Comparison of ENCODE assay signal across 8 cellular contexts in the genomic region with DNA sequence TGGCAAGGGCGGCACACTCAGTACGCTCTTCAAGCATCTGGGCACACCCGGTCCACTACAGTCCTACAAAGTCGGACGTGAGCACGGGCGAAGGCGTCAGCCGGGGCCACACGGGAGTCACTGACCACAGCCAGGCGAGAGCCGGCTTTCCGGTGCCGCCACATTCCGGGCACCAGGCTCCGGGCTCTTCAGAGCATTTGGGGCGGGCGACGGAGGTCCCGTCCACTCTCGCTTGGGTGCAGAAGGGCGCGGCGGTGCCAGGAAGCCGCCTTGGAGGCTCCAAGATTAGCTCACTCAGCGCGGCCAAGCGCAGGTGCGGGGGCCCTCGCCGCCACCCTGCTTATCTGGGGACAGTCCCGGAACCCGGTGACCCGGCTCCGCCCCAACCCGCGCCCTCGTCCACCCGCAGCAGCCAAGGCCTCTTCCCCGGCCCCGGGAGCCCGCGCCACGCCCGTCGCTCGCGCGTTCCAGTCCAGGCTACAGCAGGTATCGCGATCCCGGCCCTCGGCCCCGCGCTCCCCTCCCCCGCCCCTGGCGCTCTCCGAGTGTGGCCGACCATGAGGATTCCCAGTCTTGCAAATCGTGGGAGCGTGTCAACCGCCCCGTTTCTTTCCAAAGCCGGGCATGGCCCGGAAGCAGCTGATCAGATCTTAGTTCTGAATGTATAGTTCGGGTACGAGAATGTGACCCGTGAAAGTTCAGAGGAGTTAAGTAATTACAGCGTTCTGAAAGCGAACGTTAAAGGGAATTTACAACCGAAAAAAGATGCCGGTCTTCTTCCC. TPM values are rescaled to one million over a fixed set of nuclear protein-coding genes. Genes with fewer than 3 reads are reported as not detected.
DNase-seq lines count a peak whose midpoint lies in the region; ATAC-seq and TF ChIP-seq lines count a peak whose summit lies in the region.

A gene (plus strand): TSS at position 127 of the 782 bp plus-strand sequence. CDS start 2,678 bp downstream, outside the sequence.

- no peaks in the 10 kb centered on the region for H4K20me1 ChIP-seq in PC-3 (ENCODE audit: low read length)

- H3K9me3 ChIP-seq in PC-3 (ENCODE audit: low read length) (no peaks in the 10 kb centered on the region), cardiac muscle cell (ENCODE audit: low read depth) (no peaks in the 10 kb centered on the region), parathyroid adenoma (ENCODE audit: control insufficient read depth, low read length) (no peaks in the 10 kb centered on the region)

- peaks cover 7% of the 10 kb centered on the region for H3K27me3 Mint-ChIP-seq in activated naive CD8-positive, alpha-beta T cell

- DNase-seq in BJ (ENCODE audit: low read depth) (no peak), PC-3 (peak; percentile 82), cardiac muscle cell (ENCODE audit: low read depth in 1 of 2, low spot score in 1 of 2) (peak; percentile 81 to 85), GF-D8 (lab: John Stamatoyannopoulos, UW) (no peak)

- H3K36me3 ChIP-seq in BJ (ENCODE audit: control insufficient read depth, insufficient read depth, low read length) (no peaks in the 10 kb centered on the region), PC-3 (ENCODE audit: low read depth, low read length) (no peaks in the 10 kb centered on the region), cardiac muscle cell (no peaks in the 10 kb centered on the region), parathyroid adenoma (ENCODE audit: control insufficient read depth, insufficient read depth, low read length) (no peaks in the 10 kb centered on the region)

- POLR2A ChIA-PET in BJ (lab: Charles Lee) = no interaction called here
- POLR2A ChIA-PET in PC-3 (lab: Charles Lee; ENCODE audit: unreplicated experiment) = interaction anchor here (0.6 to 0.7 kb wide), 2 partner anchors 9 to 570 kb away, joined by 5 to 6 read pairs; no protein-coding TSS in a partner anchor

- intact Hi-C loops in PC-3 (cut with micrococcal nuclease) = loop anchor here (1.0 to 5.0 kb wide), 3 partner anchors 48 to 97 kb away; a partner anchor contains a TSS

- H3K27me3 ChIP-seq in BJ (ENCODE audit: control insufficient read depth, insufficient read depth, low read length) (no peaks in the 10 kb centered on the region), PC-3 (ENCODE audit: low read length) (no peaks in the 10 kb centered on the region), cardiac muscle cell (no peaks in the 10 kb centered on the region), parathyroid adenoma (ENCODE audit: control insufficient read depth, insufficient read depth, low read length) (no peaks in the 10 kb centered on the region)

- H3K9me2 ChIP-seq in PC-3 (replicated peaks; ENCODE audit: low read length) = no peaks in the 10 kb centered on the region

- peak within 1 kb of the TSS; percentile 85 for H3K9ac ChIP-seq in PC-3 (ENCODE audit: low read length)
- no peak within 1 kb of the TSS for H3K9ac ChIP-seq in parathyroid adenoma

- peaks cover 2% of the 10 kb centered on the region for H3K36me3 Mint-ChIP-seq in activated naive CD8-positive, alpha-beta T cell

- ATAC-seq in HG03108 (IDR thresholded peaks at IDR 0.05; ENCODE audit: unreplicated experiment) (peak; percentile 60), PC-3 (peak; percentile 92)

- peak within 1 kb of the TSS; percentile 88 for H3K27ac Mint-ChIP-seq in activated naive CD8-positive, alpha-beta T cell

- H3K9me3 Mint-ChIP-seq in activated naive CD8-positive, alpha-beta T cell (ENCODE audit: low read depth) = no peaks in the 10 kb centered on the region

- BruUV-seq in PC-3 (replicated peaks; lab: Mats Ljungman, UMichigan) = TSS peak; percentile 86

- no peaks in the 10 kb centered on the region for H3F3A ChIP-seq in PC-3 (ENCODE audit: low read length, unreplicated experiment)

- H3K4me3 Mint-ChIP-seq in activated naive CD8-positive, alpha-beta T cell = peak within 1 kb of the TSS; percentile 95

- H3K4me1 ChIP-seq in PC-3 (ENCODE audit: insufficient read depth, low read length) (peaks cover 15% of the 10 kb centered on the region), cardiac muscle cell (ENCODE audit: low read depth) (no peaks in the 10 kb centered on the region), parathyroid adenoma (peaks cover 9% of the 10 kb centered on the region)

- H3K27ac ChIP-seq in PC-3 (ENCODE audit: low read length) = peak within 1 kb of the TSS; percentile 43
- peak within 1 kb of the TSS; percentile 64 for H3K27ac ChIP-seq in cardiac muscle cell
- H3K27ac ChIP-seq in parathyroid adenoma = peak within 1 kb of the TSS; percentile 85

- H3K4me3 ChIP-seq in BJ (ENCODE audit: low read depth, low read length) (peak within 1 kb of the TSS; percentile 57), PC-3 (ENCODE audit: low read length) (peak within 1 kb of the TSS; percentile 70), cardiac muscle cell (peak within 1 kb of the TSS; percentile 38), parathyroid adenoma (ENCODE audit: low read depth, low read length) (peak within 1 kb of the TSS; percentile 52)

- H3K79me2 ChIP-seq in PC-3 (ENCODE audit: low read length) = no peaks in the 10 kb centered on the region
- no peaks in the 10 kb centered on the region for H3K79me2 ChIP-seq in parathyroid adenoma

- peak; percentile 72 for TF ChIP-seq POLR2A in GM18951 (IDR thresholded peaks at IDR 0.05; ENCODE audit: extremely low read depth, insufficient read depth, insufficient read length)

- in situ Hi-C loops in GM18951 (cut with MboI; ENCODE audit: low sequenced_read_pairs, unreplicated experiment) = no loop called here

- H2AFZ ChIP-seq in PC-3 (ENCODE audit: low read length) (peak within 1 kb of the TSS; percentile 99), parathyroid adenoma (peak within 1 kb of the TSS; percentile 94)

- H3K4me1 Mint-ChIP-seq in activated naive CD8-positive, alpha-beta T cell (ENCODE audit: low read depth) = peaks cover 14% of the 10 kb centered on the region

- CTCF ChIA-PET in BJ (lab: Yijun Ruan, JAX) (interaction anchor here (0.7 to 1.2 kb wide), 2 partner anchors 9 to 101 kb away, joined by 3 to 6 read pairs; no protein-coding TSS in a partner anchor), PC-3 (lab: Charles Lee) (interaction anchor here (0.6 kb wide), 1 partner anchor 99 kb away, joined by 3 read pairs; no protein-coding TSS in a partner anchor)

- H3K4me2 ChIP-seq in PC-3 (ENCODE audit: low read length) (peak within 1 kb of the TSS; percentile 89), parathyroid adenoma (ENCODE audit: low read length) (peak within 1 kb of the TSS; percentile 93)

- TF ChIP-seq CTCF in BJ (IDR thresholded peaks at IDR 0.05; ENCODE audit: insufficient read depth, low read depth, low read length) = no peak
- no peak for TF ChIP-seq CTCF in PC-3 (conservative IDR thresholded peaks at IDR 0.05; ENCODE audit: low read depth, low read length)
- no peak for TF ChIP-seq CTCF in cardiac muscle cell (IDR thresholded peaks at IDR 0.05; ENCODE audit: low read depth, low read length)
- TF ChIP-seq CTCF in parathyroid adenoma (IDR thresholded peaks at IDR 0.05) = no peak

RNA-seq across cellular contexts. Expression of the gene that starts here (rescaled TPM):
- polyA plus RNA-seq in BJ (2011; rRNA removed) (1.6 and 2.1 TPM in 2 replicates), cardiac muscle cell (4.8 and 5.6 TPM in 2 replicates)
- 1.2 and 1.7 TPM in 2 replicates for polyA minus RNA-seq in BJ (2011; rRNA and poly(A)+ RNA removed)
- total RNA-seq in PC-3 (2014; rRNA removed) (4.7 and 5.6 TPM in 2 replicates), cardiac muscle cell (2.7 and 3.6 TPM in 2 replicates)

Comparison
In these comparisons a context has a peak if more than half of its experiments do, and no peak if none do; other contexts are left out.
1. DNase-seq: peak in PC-3 (single experiment) and cardiac muscle cell (2 of 2); none in BJ (single experiment) and GF-D8 (single experiment).
2. Peak in every context shown above with its lines, with median percentiles within 50 percentile points of each other: H3K4me3 ChIP-seq and H3K27ac ChIP-seq.